8 cellular contexts compared by ENCODE assay signal in genomic region chr12:124479680-124480468, GRCh38.
DNase-seq lines count a peak whose midpoint lies in the region; ATAC-seq and TF ChIP-seq lines count a peak whose summit lies in the region.

No MANE protein-coding gene starts in this region.

- H3K36me3 ChIP-seq in mucosa of descending colon (ENCODE audit: low read depth): no peaks in the 10 kb centered on the region

- DNase-seq in D341Med (ENCODE audit: low spot score) (peak; percentile 79), HFFc6 (no peak), T-helper 17 cell (no peak), mucosa of descending colon (peak in 1 of 3 donors; percentile 59), type B pancreatic cell (ENCODE audit: extremely low spot score, unreplicated experiment) (no peak), NOMO-1 treated with DMSO at 0.1 percent for 48 hours (lab: John Stamatoyannopoulos, UW; ENCODE audit: unreplicated experiment) (no peak)
- no peak for DNase-seq in NK-92 treated with Interleukin-12 subunit alpha and Interleukin-12 subunit beta, amount 100 ng/mL, for 24 hours (lab: John Stamatoyannopoulos, UW)
- DNase-seq in activated CD4-positive, alpha-beta T cell treated with anti-CD3 and anti-CD28 coated beads, Interleukin-2, amount 50 U/mL, for 48 hours: no peak

- H3K4me3 Mint-ChIP-seq in HFFc6: peak overlapping the region; percentile 60
- H3K4me3 Mint-ChIP-seq in T-helper 17 cell: peak overlapping the region; percentile 31
- H3K4me3 Mint-ChIP-seq in type B pancreatic cell: no peak overlapping the region

- H3K9me3 ChIP-seq in T-helper 17 cell (ENCODE audit: control insufficient read depth, low read length, poor library complexity, severe bottlenecking) (no peaks in the 10 kb centered on the region), mucosa of descending colon (no peaks in the 10 kb centered on the region)

- H3K27me3 Mint-ChIP-seq in HFFc6 (ENCODE audit: insufficient read depth) (peaks cover 6% of the 10 kb centered on the region), T-helper 17 cell (no peaks in the 10 kb centered on the region), type B pancreatic cell (no peaks in the 10 kb centered on the region)

- TF ChIP-seq CTCF in HFFc6 (IDR thresholded peaks at IDR 0.05) (no peak), mucosa of descending colon (IDR thresholded peaks at IDR 0.05) (no peak), type B pancreatic cell (conservative IDR thresholded peaks at IDR 0.05) (no peak)

- H3K4me3 ChIP-seq in mucosa of descending colon: no peak overlapping the region

- H3K36me3 Mint-ChIP-seq in HFFc6 (ENCODE audit: low read depth) (peaks cover 36% of the 10 kb centered on the region), T-helper 17 cell (ENCODE audit: low read depth) (peaks cover 13% of the 10 kb centered on the region), type B pancreatic cell (peaks cover 19% of the 10 kb centered on the region)

- peaks cover 8% of the 10 kb centered on the region for H3K4me1 ChIP-seq in mucosa of descending colon (ENCODE audit: low read depth)

- intact Hi-C loops in mucosa of descending colon (cut with DNase I, micrococcal nuclease): no loop called here

- H3K4me1 Mint-ChIP-seq in HFFc6 (ENCODE audit: low read depth) (peaks cover 31% of the 10 kb centered on the region), T-helper 17 cell (peaks cover 28% of the 10 kb centered on the region), type B pancreatic cell (ENCODE audit: unreplicated experiment) (peaks cover 24% of the 10 kb centered on the region)

- ATAC-seq in T-helper 17 cell: no peak
- peak; percentile 50 for ATAC-seq in mucosa of descending colon

- no peaks in the 10 kb centered on the region for H3K9me3 Mint-ChIP-seq in HFFc6
- H3K9me3 Mint-ChIP-seq in type B pancreatic cell: no peaks in the 10 kb centered on the region

- H3K27ac Mint-ChIP-seq in HFFc6 (peak overlapping the region; percentile 45), T-helper 17 cell (peak overlapping the region; percentile 80), type B pancreatic cell (no peak overlapping the region)
